In the genomic region with DNA sequence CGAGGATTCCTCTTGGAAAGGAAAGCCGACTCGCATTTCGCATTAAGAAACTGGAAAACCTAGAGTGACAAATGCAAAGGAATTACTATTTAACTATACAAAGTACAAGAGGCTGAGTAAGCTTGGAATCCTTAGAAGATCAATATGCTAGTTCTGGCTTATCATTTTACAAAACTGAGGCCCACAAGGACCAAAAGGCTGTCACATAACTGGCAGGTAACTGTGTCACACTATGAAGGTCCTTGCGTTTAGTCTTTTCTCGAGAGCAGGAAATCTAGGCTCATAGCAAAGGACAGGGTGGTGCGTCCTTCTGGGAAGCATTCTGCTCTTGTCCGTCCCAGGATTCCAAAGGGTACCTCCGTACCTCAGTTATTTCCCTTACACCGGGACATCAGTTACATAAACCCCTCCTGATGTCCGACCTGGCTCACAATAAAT, we compare ENCODE assay signal across 1 cellular context.
TF ChIP-seq lines count a peak whose summit lies in the region.

No MANE protein-coding gene starts in this region.

TF ChIP-seq in SK-N-SH, 30 proteins besides CTCF, POLR2A, EP300 and RAD21 (continued from another document):
- TF ChIP-seq, protein P1, sequence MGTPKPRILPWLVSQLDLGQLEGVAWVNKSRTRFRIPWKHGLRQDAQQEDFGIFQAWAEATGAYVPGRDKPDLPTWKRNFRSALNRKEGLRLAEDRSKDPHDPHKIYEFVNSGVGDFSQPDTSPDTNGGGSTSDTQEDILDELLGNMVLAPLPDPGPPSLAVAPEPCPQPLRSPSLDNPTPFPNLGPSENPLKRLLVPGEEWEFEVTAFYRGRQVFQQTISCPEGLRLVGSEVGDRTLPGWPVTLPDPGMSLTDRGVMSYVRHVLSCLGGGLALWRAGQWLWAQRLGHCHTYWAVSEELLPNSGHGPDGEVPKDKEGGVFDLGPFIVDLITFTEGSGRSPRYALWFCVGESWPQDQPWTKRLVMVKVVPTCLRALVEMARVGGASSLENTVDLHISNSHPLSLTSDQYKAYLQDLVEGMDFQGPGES (IDR thresholded peaks at IDR 0.05; ENCODE audit: low read depth, low read length), result no peak
- TF ChIP-seq, protein P2, sequence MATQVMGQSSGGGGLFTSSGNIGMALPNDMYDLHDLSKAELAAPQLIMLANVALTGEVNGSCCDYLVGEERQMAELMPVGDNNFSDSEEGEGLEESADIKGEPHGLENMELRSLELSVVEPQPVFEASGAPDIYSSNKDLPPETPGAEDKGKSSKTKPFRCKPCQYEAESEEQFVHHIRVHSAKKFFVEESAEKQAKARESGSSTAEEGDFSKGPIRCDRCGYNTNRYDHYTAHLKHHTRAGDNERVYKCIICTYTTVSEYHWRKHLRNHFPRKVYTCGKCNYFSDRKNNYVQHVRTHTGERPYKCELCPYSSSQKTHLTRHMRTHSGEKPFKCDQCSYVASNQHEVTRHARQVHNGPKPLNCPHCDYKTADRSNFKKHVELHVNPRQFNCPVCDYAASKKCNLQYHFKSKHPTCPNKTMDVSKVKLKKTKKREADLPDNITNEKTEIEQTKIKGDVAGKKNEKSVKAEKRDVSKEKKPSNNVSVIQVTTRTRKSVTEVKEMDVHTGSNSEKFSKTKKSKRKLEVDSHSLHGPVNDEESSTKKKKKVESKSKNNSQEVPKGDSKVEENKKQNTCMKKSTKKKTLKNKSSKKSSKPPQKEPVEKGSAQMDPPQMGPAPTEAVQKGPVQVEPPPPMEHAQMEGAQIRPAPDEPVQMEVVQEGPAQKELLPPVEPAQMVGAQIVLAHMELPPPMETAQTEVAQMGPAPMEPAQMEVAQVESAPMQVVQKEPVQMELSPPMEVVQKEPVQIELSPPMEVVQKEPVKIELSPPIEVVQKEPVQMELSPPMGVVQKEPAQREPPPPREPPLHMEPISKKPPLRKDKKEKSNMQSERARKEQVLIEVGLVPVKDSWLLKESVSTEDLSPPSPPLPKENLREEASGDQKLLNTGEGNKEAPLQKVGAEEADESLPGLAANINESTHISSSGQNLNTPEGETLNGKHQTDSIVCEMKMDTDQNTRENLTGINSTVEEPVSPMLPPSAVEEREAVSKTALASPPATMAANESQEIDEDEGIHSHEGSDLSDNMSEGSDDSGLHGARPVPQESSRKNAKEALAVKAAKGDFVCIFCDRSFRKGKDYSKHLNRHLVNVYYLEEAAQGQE (IDR thresholded peaks at IDR 0.05; ENCODE audit: low read depth, low read length), result no peak
